8 cellular contexts compared by ENCODE assay signal in genomic region chr1:160400646-160401486, GRCh38. TPM values are rescaled to one million over a fixed set of nuclear protein-coding genes. Genes with fewer than 3 reads are reported as not detected.
DNase-seq lines count a peak whose midpoint lies in the region; ATAC-seq and TF ChIP-seq lines count a peak whose summit lies in the region.

No MANE protein-coding gene starts in this region.

- peak overlapping the region; percentile 95 for H3K4me3 Mint-ChIP-seq in endothelial cell (ENCODE audit: unreplicated experiment)
- peak overlapping the region; percentile 65 to 87 (median 82) for H3K4me3 Mint-ChIP-seq in naive thymus-derived CD8-positive, alpha-beta T cell

- peak overlapping the region; percentile 84 for H3K9ac ChIP-seq in ES-I3 (ENCODE audit: low read depth, low read length)

- POLR2A ChIA-PET in naive thymus-derived CD8-positive, alpha-beta T cell (lab: Charles Lee) = interaction anchor here (0.6 to 1.0 kb wide), 2 partner anchors 9 to 420 kb away, joined by 3 read pairs; no protein-coding TSS in a partner anchor

- H3K4me1 ChIP-seq in ES-I3 (ENCODE audit: insufficient read depth, low read length) = peaks cover 54% of the 10 kb centered on the region

- no peaks in the 10 kb centered on the region for H3K9me3 ChIP-seq in ES-I3 (ENCODE audit: control insufficient read depth, insufficient read depth, low read length)

- peaks cover 12% of the 10 kb centered on the region for H3K27me3 Mint-ChIP-seq in endothelial cell (ENCODE audit: unreplicated experiment)
- peaks cover 4 to 12% (median 10%) of the 10 kb centered on the region in 5 donors for H3K27me3 Mint-ChIP-seq in naive thymus-derived CD8-positive, alpha-beta T cell

- H3K9me3 Mint-ChIP-seq in endothelial cell (ENCODE audit: unreplicated experiment) = no peaks in the 10 kb centered on the region
- H3K9me3 Mint-ChIP-seq in naive thymus-derived CD8-positive, alpha-beta T cell = no peaks in the 10 kb centered on the region

- DNase-seq in NCI-H2171 (lab: John Stamatoyannopoulos, UW) = peak; percentile 49
- no peak for DNase-seq in endothelial cell (ENCODE audit: low spot score)
- DNase-seq in naive thymus-derived CD8-positive, alpha-beta T cell = peak in 4 of 10 donors; percentile 7 to 22 (median 16)
- no peak for DNase-seq in posterior vena cava (ENCODE audit: low spot score)
- DNase-seq in cerebellar nuclear complex (lab: John Stamatoyannopoulos, UW) = no peak
- DNase-seq in NCI-H1694 treated with DMSO at 0.1 percent for 48 hours (lab: John Stamatoyannopoulos, UW) = no peak
- no peak for DNase-seq in GM03348 (ENCODE audit: low spot score)

- H3K36me3 ChIP-seq in ES-I3 (ENCODE audit: insufficient read depth, low read length) = no peaks in the 10 kb centered on the region

- H3K27ac Mint-ChIP-seq in endothelial cell (ENCODE audit: unreplicated experiment) = peak overlapping the region; percentile 87
- peak overlapping the region in 6 of 10 donors; percentile 9 to 44 (median 28) for H3K27ac Mint-ChIP-seq in naive thymus-derived CD8-positive, alpha-beta T cell

- intact Hi-C loops in posterior vena cava (cut with DNase I) = loop anchor here in 1 of 2 donors (5.0 kb wide), 1 partner anchor 1319 kb away; no protein-coding TSS in a partner anchor

- peak; percentile 70 to 73 for ATAC-seq in naive thymus-derived CD8-positive, alpha-beta T cell

- H3K4me1 Mint-ChIP-seq in endothelial cell (ENCODE audit: unreplicated experiment) = peaks cover 64% of the 10 kb centered on the region
- H3K4me1 Mint-ChIP-seq in naive thymus-derived CD8-positive, alpha-beta T cell = peaks cover 9 to 13% (median 11%) of the 10 kb centered on the region in 4 donors

- H3K36me3 Mint-ChIP-seq in endothelial cell (ENCODE audit: low read depth, unreplicated experiment) = peaks cover 17% of the 10 kb centered on the region
- H3K36me3 Mint-ChIP-seq in naive thymus-derived CD8-positive, alpha-beta T cell = no peaks in the 10 kb centered on the region

- TF ChIP-seq CTCF in endothelial cell (IDR thresholded peaks at IDR 0.05; ENCODE audit: unreplicated experiment) = no peak

RNA-seq across cellular contexts. Expression of gene VANGL2, which starts 0.5 kb away (rescaled TPM):
- 79.8 TPM for total RNA-seq in endothelial cell (ENCODE audit: unreplicated experiment)
- total RNA-seq in naive thymus-derived CD8-positive, alpha-beta T cell = under 1 TPM; 0.10 to 0.14 TPM
- not detected for polyA plus RNA-seq in naive thymus-derived CD8-positive, alpha-beta T cell
- 1 to 10 TPM; 2.0 to 2.4 TPM for total RNA-seq in posterior vena cava

RNA-seq across cellular contexts. Expression of gene NHLH1, which starts 34.0 kb away (rescaled TPM):
- total RNA-seq in endothelial cell (ENCODE audit: unreplicated experiment) (1.2 TPM), posterior vena cava (under 1 TPM in 1 of 2 donors, not detected in 1; 0.14 TPM)
- under 1 TPM; 0.38 to 0.47 TPM for total RNA-seq in naive thymus-derived CD8-positive, alpha-beta T cell
- polyA plus RNA-seq in naive thymus-derived CD8-positive, alpha-beta T cell = not detected

RNA-seq across cellular contexts. Expression of gene NCSTN, which starts 57.7 kb away (rescaled TPM):
- 115 TPM for total RNA-seq in endothelial cell (ENCODE audit: unreplicated experiment)
- total RNA-seq in naive thymus-derived CD8-positive, alpha-beta T cell = 10 to 100 TPM; 70.3 to 76.4 TPM
- polyA plus RNA-seq in naive thymus-derived CD8-positive, alpha-beta T cell = 10 to 100 TPM; 56.8 to 64.2 (median 63.5) TPM
- 10 to 100 TPM; 57.3 to 78.9 TPM for total RNA-seq in posterior vena cava

RNA-seq across cellular contexts. Expression of gene COPA, which starts 57.8 kb away (rescaled TPM):
- 178 TPM for total RNA-seq in endothelial cell (ENCODE audit: unreplicated experiment)
- total RNA-seq in naive thymus-derived CD8-positive, alpha-beta T cell = 100 to 1,000 TPM; 115 to 120 TPM
- polyA plus RNA-seq in naive thymus-derived CD8-positive, alpha-beta T cell = 100 to 1,000 TPM; 101 to 124 (median 120) TPM
- 100 to 1,000 TPM; 165 to 172 TPM for total RNA-seq in posterior vena cava

Comparison
In these comparisons a context has a peak if more than half of its experiments do, and no peak if none do; other contexts are left out.
1. RNA of gene VANGL2, which starts 0.5 kb away (total RNA-seq): 79.8 TPM in endothelial cell (single experiment); 2.0 to 2.4 TPM in posterior vena cava and 0.10 to 0.14 TPM in naive thymus-derived CD8-positive, alpha-beta T cell; every median in the first group is over 10 times any median in the second.